In genomic region chr6:26309731-26310142, GRCh38 we compare ENCODE assay signal across 10 cellular contexts. TPM values are rescaled to one million over a fixed set of nuclear protein-coding genes. Genes with fewer than 3 reads are reported as not detected.
DNase-seq lines count a peak whose midpoint lies in the region; ATAC-seq, FAIRE-seq and TF ChIP-seq lines count a peak whose summit lies in the region.
"Had no signal": no experiment of that assay in that cellular context is flagged by ENCODE, and none has a peak within 500 bp of the region (broad histone marks: within the 10 kb centered on the region; RNA-seq: fewer than 3 reads in every experiment).

No MANE protein-coding gene starts in this region.

- POLR2A ChIA-PET in A549 (lab: Yijun Ruan, JAX), result interaction anchor here (0.6 to 2.0 kb wide), 7 partner anchors 14 to 121 kb away, joined by 3 to 12 read pairs (median 4); a partner anchor contains a TSS

- DNase-seq in A549 (ENCODE audit: low read depth in 1 of 2, low spot score in 1 of 2), result peak in 1 of 2 experiments; percentile 45
- no peak for DNase-seq in GDM1 (lab: John Stamatoyannopoulos, UW)
- DNase-seq in DMS 273 (lab: John Stamatoyannopoulos, UW; ENCODE audit: unreplicated experiment), result no peak
- DNase-seq in medulla oblongata (ENCODE audit: extremely low spot score), result no peak

- CTCF ChIA-PET in A549 (lab: Yijun Ruan, JAX), result interaction anchor here (0.9 to 1.8 kb wide), 8 partner anchors 13 to 286 kb away, joined by 3 to 11 read pairs (median 4); no protein-coding TSS in a partner anchor

- H4K20me1 ChIP-seq in KMS-11 (ENCODE audit: insufficient read depth), result no peaks in the 10 kb centered on the region

- ATAC-seq in A549, result peak in 1 of 2 experiments; percentile 9; a peak in 2 of 6 replicates
- ATAC-seq in GM19372 (IDR thresholded peaks at IDR 0.05; ENCODE audit: low read depth, unreplicated experiment), result peak; percentile 42
- ATAC-seq in GM19455 (IDR thresholded peaks at IDR 0.05; ENCODE audit: unreplicated experiment), result no peak
- ATAC-seq: Panc1 had no signal

- H3K9me3 Mint-ChIP-seq in brain, result peaks cover 0 to 21% (median 0%) of the 10 kb centered on the region in 5 experiments

- H3K4me2 ChIP-seq in A549 (peak overlapping the region; percentile 95), KMS-11 (peak overlapping the region; percentile 64; the same call in 1 of the 2 replicates)

- no peaks in the 10 kb centered on the region for H3K27me3 ChIP-seq in KMS-11 (ENCODE audit: insufficient read depth, low read depth)
- H3K27me3 ChIP-seq: ascending aorta had no signal

- H3K4me3 ChIP-seq in A549, result no peak overlapping the region
- no peak overlapping the region for H3K4me3 ChIP-seq in KMS-11 (IDR thresholded peaks at IDR 0.05; ENCODE audit: insufficient read depth, low read depth, low read length)
- H3K4me3 ChIP-seq: ascending aorta had no signal

- no peak for FAIRE-seq in A549 (lab: Jason Lieb, UNC)

- no peaks in the 10 kb centered on the region for H3K36me3 ChIP-seq in KMS-11 (ENCODE audit: insufficient read depth)
- H3K36me3 ChIP-seq: ascending aorta had no signal

- H3K27me3 Mint-ChIP-seq in brain, result peaks cover 27% of the 10 kb centered on the region

- no peak for TF ChIP-seq RAD21 in A549 (conservative IDR thresholded peaks at IDR 0.05 in 1 of 2, IDR thresholded peaks at IDR 0.05 in 1 of 2)

- H3K36me3 Mint-ChIP-seq in brain, result no peaks in the 10 kb centered on the region

- H3K4me3 Mint-ChIP-seq in brain, result peak overlapping the region; percentile 16 to 86 (median 79)

- no peak for TF ChIP-seq POLR2A in A549 (IDR thresholded peaks at IDR 0.05; ENCODE audit: low read length)

- TF ChIP-seq CTCF in A549 (IDR thresholded peaks at IDR 0.05), result no peak
- TF ChIP-seq CTCF in KMS-11 (conservative IDR thresholded peaks at IDR 0.05; ENCODE audit: low read depth, low read length), result no peak
- no peak for TF ChIP-seq CTCF in brain (conservative IDR thresholded peaks at IDR 0.05)

- no peak overlapping the region for H3K9ac ChIP-seq in KMS-11

- H3K27ac ChIP-seq in A549 (peak overlapping the region; percentile 46 to 80; a peak in 5 of 6 replicates), KMS-11 (no peak overlapping the region)
- H3K27ac ChIP-seq: ascending aorta had no signal

- H3K27ac Mint-ChIP-seq in brain, result peak overlapping the region in 1 of 5 experiments; percentile 35

- H2AFZ ChIP-seq in KMS-11 (ENCODE audit: low read depth), result no peak overlapping the region

- TF ChIP-seq EP300 in A549 (IDR thresholded peaks at IDR 0.05), result no peak

- no peaks in the 10 kb centered on the region for H3K79me2 ChIP-seq in KMS-11 (ENCODE audit: insufficient read depth, low read depth)

- no peaks in the 10 kb centered on the region for H3K9me3 ChIP-seq in A549
- H3K9me3 ChIP-seq: ascending aorta had no signal

- H3K4me1 Mint-ChIP-seq in brain, result peaks cover 40% of the 10 kb centered on the region

- H3K4me1 ChIP-seq in A549, result peaks cover 20% of the 10 kb centered on the region
- H3K4me1 ChIP-seq in KMS-11 (ENCODE audit: low read depth, poor library complexity, severe bottlenecking), result peaks cover 32% of the 10 kb centered on the region

- 22% methylated on average over 3 of the region's 3 CpGs for WGBS in A549 (ENCODE audit: missing lambda C conversion rate)

TF ChIP-seq in A549, 52 proteins besides CTCF, POLR2A, EP300 and RAD21:
- TF ChIP-seq MAFK (IDR thresholded peaks at IDR 0.05; ENCODE audit: partially characterized antibody) (no peak), FOSL2 (IDR thresholded peaks at IDR 0.05) (no peak), FOSL2 (CRISPR knock-in tag; IDR thresholded peaks at IDR 0.05) (peak; percentile 30; the same call in 1 of the 2 replicates), RCOR1 (IDR thresholded peaks at IDR 0.05; ENCODE audit: low read depth, low read length) (no peak), ZFP36 (IDR thresholded peaks at IDR 0.05; ENCODE audit: borderline replicate concordance, partially characterized antibody) (no peak)
TF ChIP-seq in A549: peak in this region for 1.

RNA-seq across cellular contexts. Expression of gene BTN3A2, which starts 55.3 kb away (rescaled TPM):
- polyA plus RNA-seq in A549 (2011; rRNA removed), result 13.4 and 13.5 TPM in 2 replicates
- 4.3 and 5.5 TPM in 2 replicates for polyA plus RNA-seq in A549 (2012; cell fraction: cytosol; rRNA removed)
- 3.3 and 4.1 TPM in 2 replicates for polyA plus RNA-seq in A549 (2012; cell fraction: nucleus; rRNA removed)
- 4.2 to 5.1 TPM (median 4.8 TPM) in 3 replicates for polyA plus RNA-seq in A549 (2017; fragmentation: RNase III; extraction: RNeasy Plus Mini Kit Qiagen cat#74134 plus additional on column Dnase treatment)
- 4.9 and 11.7 TPM in 2 replicates for polyA minus RNA-seq in A549 (2011; rRNA and poly(A)+ RNA removed)
- 4.1 TPM for polyA plus RNA-seq in brain (ENCODE audit: insufficient read depth, low read depth, low replicate concordance)
